ENCODE assay signal across 10 cellular contexts in the genomic region with DNA sequence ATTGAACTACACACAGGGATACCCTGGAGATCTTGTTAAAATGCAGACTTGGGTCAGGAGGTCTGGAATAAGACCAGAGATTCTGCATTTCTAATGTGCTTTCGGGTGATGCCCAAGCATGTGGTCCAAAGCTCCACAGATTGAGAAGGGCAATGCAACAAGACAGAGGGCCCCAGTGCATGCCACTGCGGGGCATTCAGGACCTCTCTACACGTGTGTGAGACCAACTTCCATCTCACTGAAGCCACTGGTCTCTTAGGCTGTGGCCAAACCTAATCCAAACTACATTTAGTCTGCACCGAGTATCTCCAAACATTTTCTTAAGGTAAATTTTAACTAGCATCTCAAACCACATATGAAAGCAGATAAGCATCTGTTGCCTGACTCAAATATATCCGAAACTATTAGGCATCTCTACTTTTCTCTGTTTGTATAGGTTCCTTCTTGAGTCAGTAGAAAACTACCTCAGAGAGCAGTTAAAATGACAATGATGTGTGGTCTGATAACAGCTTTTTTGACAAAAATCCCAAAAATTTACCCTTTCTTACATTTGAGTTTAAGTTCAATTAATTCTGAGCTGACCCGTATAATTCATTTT.
DNase-seq lines count a peak whose midpoint lies in the region; ATAC-seq and TF ChIP-seq lines count a peak whose summit lies in the region.
"Had no signal": no experiment of that assay in that cellular context is flagged by ENCODE, and none has a peak within 500 bp of the region (broad histone marks: within the 10 kb centered on the region; RNA-seq: fewer than 3 reads in every experiment).

No MANE protein-coding gene starts in this region.

- peaks cover 69% of the 10 kb centered on the region for H3K4me1 ChIP-seq in OCI-LY1 (ENCODE audit: insufficient read depth, low read length, severe bottlenecking)
- H3K4me1 ChIP-seq: breast epithelium had no signal

- H3K36me3 ChIP-seq in OCI-LY1 (ENCODE audit: insufficient read depth, low read length) = peaks cover 44% of the 10 kb centered on the region
- H3K36me3 ChIP-seq: breast epithelium had no signal

- peak overlapping the region; percentile 95 for H3K4me3 Mint-ChIP-seq in activated naive CD4-positive, alpha-beta T cell treated with anti-CD3 and anti-CD28 coated beads, Interleukin-2, amount 50 U/mL, for 24 hours

- H3F3A ChIP-seq in OCI-LY1 (ENCODE audit: insufficient read depth, low read length) = no peaks in the 10 kb centered on the region

- peak overlapping the region; percentile 96 for H3K27ac ChIP-seq in OCI-LY1 (ENCODE audit: low read depth, low read length, poor library complexity, severe bottlenecking)
- H3K27ac ChIP-seq: breast epithelium had no signal

- peaks cover 65% of the 10 kb centered on the region for H3K79me2 ChIP-seq in OCI-LY1 (ENCODE audit: insufficient read depth, low read length)

- TF ChIP-seq CTCF in OCI-LY1 (IDR thresholded peaks at IDR 0.05; ENCODE audit: low read length) = no peak

- in situ Hi-C loops in ACHN (cut with HindIII; ENCODE audit: low pct_ligation_motif_present, low pct_unique_long_range_greater_than_20kb, low sequenced_read_pairs) = no loop called here

- no peak for DNase-seq in activated naive CD4-positive, alpha-beta T cell treated with anti-CD3 and anti-CD28 coated beads, Interleukin-2, amount 50 U/mL, for 16 hours
- no peak for DNase-seq in left colon
- DNase-seq in stimulated activated CD4-positive, alpha-beta T cell treated with anti-CD3 and anti-CD28 coated beads, Interleukin-1b, Interleukin-23, amount 100 ng/mL, for 48 hours = no peak
- no peak for DNase-seq in ACHN
- DNase-seq in activated effector memory CD4-positive, alpha-beta T cell treated with anti-CD3 and anti-CD28 coated beads, Interleukin-2, amount 50 U/mL, for 16 hours = no peak
- DNase-seq: AML-193 had no signal

- H3K9me3 Mint-ChIP-seq in activated naive CD4-positive, alpha-beta T cell treated with anti-CD3 and anti-CD28 coated beads, Interleukin-2, amount 50 U/mL, for 24 hours = peaks cover 7% of the 10 kb centered on the region

- peak overlapping the region; percentile 83 for H3K4me2 ChIP-seq in OCI-LY1 (ENCODE audit: low read length)

- H3K4me1 Mint-ChIP-seq in activated naive CD4-positive, alpha-beta T cell treated with anti-CD3 and anti-CD28 coated beads, Interleukin-2, amount 50 U/mL, for 24 hours = peaks cover 82% of the 10 kb centered on the region

- no peaks in the 10 kb centered on the region for H3K27me3 Mint-ChIP-seq in activated naive CD4-positive, alpha-beta T cell treated with anti-CD3 and anti-CD28 coated beads, Interleukin-2, amount 50 U/mL, for 24 hours

- ATAC-seq in HG02870 (IDR thresholded peaks at IDR 0.05; ENCODE audit: unreplicated experiment) (peak; percentile 55), left colon (no peak)

- no peak overlapping the region for H2AFZ ChIP-seq in OCI-LY1 (ENCODE audit: low read length)

- H4K20me1 ChIP-seq in OCI-LY1 (ENCODE audit: insufficient read depth, low read length) = no peaks in the 10 kb centered on the region

- H3K27me3 ChIP-seq in OCI-LY1 (ENCODE audit: insufficient read depth, low read length) = no peaks in the 10 kb centered on the region
- H3K27me3 ChIP-seq: breast epithelium had no signal

- H3K27ac Mint-ChIP-seq in activated naive CD4-positive, alpha-beta T cell treated with anti-CD3 and anti-CD28 coated beads, Interleukin-2, amount 50 U/mL, for 24 hours = peak overlapping the region; percentile 95

- no peaks in the 10 kb centered on the region for H3K9me3 ChIP-seq in OCI-LY1 (ENCODE audit: low read length)
- H3K9me3 ChIP-seq: breast epithelium had no signal

- peak overlapping the region; percentile 80 for H3K4me3 ChIP-seq in OCI-LY1 (ENCODE audit: low read depth, low read length, poor library complexity, severe bottlenecking)
- H3K4me3 ChIP-seq: breast epithelium had no signal

- intact Hi-C loops in left colon (cut with DNase I, micrococcal nuclease) = no loop called here

- peaks cover 45% of the 10 kb centered on the region for H3K36me3 Mint-ChIP-seq in activated naive CD4-positive, alpha-beta T cell treated with anti-CD3 and anti-CD28 coated beads, Interleukin-2, amount 50 U/mL, for 24 hours

- H3K9me2 ChIP-seq in OCI-LY1 (ENCODE audit: low read depth, low read length) = no peaks in the 10 kb centered on the region

- H3K9ac ChIP-seq in OCI-LY1 (ENCODE audit: low read length) = peak overlapping the region; percentile 92
